ENCODE assay signal across 21 cellular contexts in genomic region chr4:78742300-78742699, GRCh38. TPM values are rescaled to one million over a fixed set of nuclear protein-coding genes. Genes with fewer than 3 reads are reported as not detected.
A peak's percentile ranks its signal among the peaks of the same experiment; 100 is the strongest.
DNase-seq lines count a peak whose midpoint lies in the region; ATAC-seq and TF ChIP-seq lines count a peak whose summit lies in the region.
"Had no signal": no experiment of that assay in that cellular context is flagged by ENCODE, and none has a peak within 500 bp of the region (broad histone marks: within the 10 kb centered on the region; RNA-seq: fewer than 3 reads in every experiment).

No MANE protein-coding gene starts in this region.

- H3K4me3 Mint-ChIP-seq in neural progenitor cell, result no peak overlapping the region
- H3K4me3 Mint-ChIP-seq: activated naive CD4-positive, alpha-beta T cell treated with anti-CD3 and anti-CD28 coated beads, Interleukin-2, amount 10 ng/mL, durations not matched to agents 7 days and 5 days; CD4-positive, CD25-positive, alpha-beta regulatory T cell; endodermal cell had no signal

- H3K79me2 ChIP-seq in neural progenitor cell (ENCODE audit: low read depth), result no peaks in the 10 kb centered on the region

- TF ChIP-seq POLR2A in lower leg skin (IDR thresholded peaks at IDR 0.05), result no peak

- no peaks in the 10 kb centered on the region for H3K36me3 ChIP-seq in neural progenitor cell
- H3K36me3 ChIP-seq: colonic mucosa, lower lobe of right lung had no signal

- H3K4me3 ChIP-seq in neural progenitor cell (no peak overlapping the region), lower leg skin (ENCODE audit: low read depth, poor library complexity, severe bottlenecking) (no peak overlapping the region)
- H3K4me3 ChIP-seq: colonic mucosa, lower lobe of right lung, smooth muscle cell had no signal

- no peak overlapping the region for H3K9ac ChIP-seq in neural progenitor cell

- intact Hi-C loops in lower leg skin (cut with DNase I; ENCODE audit: low total_unique reads), result no loop called here

- ATAC-seq in GM18868 (IDR thresholded peaks at IDR 0.05; ENCODE audit: unreplicated experiment) (peak; percentile 70), HG02642 (IDR thresholded peaks at IDR 0.05; ENCODE audit: poor library complexity, unreplicated experiment) (peak; percentile 57), HG03520 (IDR thresholded peaks at IDR 0.05; ENCODE audit: unreplicated experiment) (peak; percentile 79), HG02763 (IDR thresholded peaks at IDR 0.05; ENCODE audit: unreplicated experiment) (no peak), HG02970 (IDR thresholded peaks at IDR 0.05; ENCODE audit: low FRiP score, unreplicated experiment) (no peak)
- no peak for ATAC-seq in activated CD4-positive, CD25-positive, alpha-beta regulatory T cell treated with anti-CD3 and anti-CD28 coated beads, Interleukin-2, amount 50 U/mL, for 24 hours
- ATAC-seq: lower lobe of right lung had no signal

- H3K36me3 Mint-ChIP-seq in neural progenitor cell, result no peaks in the 10 kb centered on the region
- H3K36me3 Mint-ChIP-seq: activated naive CD4-positive, alpha-beta T cell treated with anti-CD3 and anti-CD28 coated beads, Interleukin-2, amount 10 ng/mL, durations not matched to agents 7 days and 5 days; CD4-positive, CD25-positive, alpha-beta regulatory T cell had no signal

- no peaks in the 10 kb centered on the region for H3K4me1 Mint-ChIP-seq in neural progenitor cell
- H3K4me1 Mint-ChIP-seq: activated naive CD4-positive, alpha-beta T cell treated with anti-CD3 and anti-CD28 coated beads, Interleukin-2, amount 10 ng/mL, durations not matched to agents 7 days and 5 days; CD4-positive, CD25-positive, alpha-beta regulatory T cell had no signal

- 86 to 98% methylated on average over 2 of the region's 2 CpGs for WGBS in lower leg skin, 2 donors

- H2AFZ ChIP-seq in neural progenitor cell (replicated peaks), result peak overlapping the region; percentile 1

- no peak overlapping the region for H3K27ac ChIP-seq in neural progenitor cell
- H3K27ac ChIP-seq: colonic mucosa, lower lobe of right lung had no signal

- no peaks in the 10 kb centered on the region for H3K9me3 ChIP-seq in neural progenitor cell (ENCODE audit: low read depth)
- H3K9me3 ChIP-seq: colonic mucosa, lower lobe of right lung had no signal

- no peaks in the 10 kb centered on the region for H4K20me1 ChIP-seq in neural progenitor cell (ENCODE audit: low read depth)

- no peaks in the 10 kb centered on the region for H3K4me1 ChIP-seq in neural progenitor cell
- H3K4me1 ChIP-seq: colonic mucosa, lower lobe of right lung had no signal

- H3K27ac Mint-ChIP-seq in neural progenitor cell, result no peak overlapping the region
- H3K27ac Mint-ChIP-seq: activated naive CD4-positive, alpha-beta T cell treated with anti-CD3 and anti-CD28 coated beads, Interleukin-2, amount 10 ng/mL, durations not matched to agents 7 days and 5 days; CD4-positive, CD25-positive, alpha-beta regulatory T cell; endodermal cell had no signal

- no peaks in the 10 kb centered on the region for H3F3A ChIP-seq in neural progenitor cell (ENCODE audit: low read depth)

- H3K4me2 ChIP-seq in neural progenitor cell, result no peak overlapping the region
- H3K4me2 ChIP-seq: smooth muscle cell had no signal

- H3K9me3 Mint-ChIP-seq in neural progenitor cell, result no peaks in the 10 kb centered on the region
- H3K9me3 Mint-ChIP-seq: activated naive CD4-positive, alpha-beta T cell treated with anti-CD3 and anti-CD28 coated beads, Interleukin-2, amount 10 ng/mL, durations not matched to agents 7 days and 5 days; CD4-positive, CD25-positive, alpha-beta regulatory T cell; endodermal cell had no signal

- H3K27me3 ChIP-seq in neural progenitor cell, result no peaks in the 10 kb centered on the region
- H3K27me3 ChIP-seq: colonic mucosa had no signal

- no peak for TF ChIP-seq CTCF in neural progenitor cell (IDR thresholded peaks at IDR 0.05)
- TF ChIP-seq CTCF in lower leg skin (IDR thresholded peaks at IDR 0.05), result no peak

- no peaks in the 10 kb centered on the region for H3K27me3 Mint-ChIP-seq in neural progenitor cell (ENCODE audit: insufficient read depth, low read depth)
- H3K27me3 Mint-ChIP-seq: activated naive CD4-positive, alpha-beta T cell treated with anti-CD3 and anti-CD28 coated beads, Interleukin-2, amount 10 ng/mL, durations not matched to agents 7 days and 5 days had no signal

- DNase-seq in neural progenitor cell (ENCODE audit: low spot score), result no peak
- no peak for DNase-seq in lower leg skin (ENCODE audit: low spot score in 2 of 2)
- DNase-seq: activated CD4-positive, alpha-beta T cell treated with anti-CD3 and anti-CD28 coated beads for 4 hours; activated naive CD4-positive, alpha-beta T cell treated with anti-CD3 and anti-CD28 coated beads, Interleukin-2, amount 10 ng/mL, durations not matched to agents 7 days and 5 days; amygdala; CD4-positive, CD25-positive, alpha-beta regulatory T cell; colonic mucosa; endodermal cell; lower lobe of right lung; NCI-H1048; NCI-H1930; NCI-H446; SIG-M5; stimulated activated naive CD4-positive, alpha-beta T cell had no signal

RNA-seq across cellular contexts. Expression of gene BMP2K, which starts 33.9 kb away (rescaled TPM):
- total RNA-seq in neural progenitor cell (ENCODE audit: low replicate concordance) (34.4 and 62.0 TPM in 2 replicates), lower leg skin (10 to 100 TPM; 19.0 to 31.4 (median 25.8) TPM)

Comparison
In these comparisons a context has a peak if more than half of its experiments do, and no peak if none do; other contexts are left out.
1. ATAC-seq: peak in GM18868 (single experiment), HG02642 (single experiment) and HG03520 (single experiment); none in activated CD4-positive, CD25-positive, alpha-beta regulatory T cell treated with anti-CD3 and anti-CD28 coated beads, Interleukin-2, amount 50 U/mL, for 24 hours (0 of 2), HG02763 (single experiment) and HG02970 (single experiment).